In genomic region chr20:33181482-33182093, GRCh38 we compare ENCODE assay signal across 34 cellular contexts. TPM values are rescaled to one million over a fixed set of nuclear protein-coding genes. Genes with fewer than 3 reads are reported as not detected.
A peak's percentile ranks its signal among the peaks of the same experiment; 100 is the strongest.
DNase-seq lines count a peak whose midpoint lies in the region; ATAC-seq and TF ChIP-seq lines count a peak whose summit lies in the region.
"Had no signal": no experiment of that assay in that cellular context is flagged by ENCODE, and none has a peak within 500 bp of the region (broad histone marks: within the 10 kb centered on the region; RNA-seq: fewer than 3 reads in every experiment).

No MANE protein-coding gene starts in this region.

- no peak overlapping the region for H3K4me2 ChIP-seq in trophoblast cell (ENCODE audit: low read length)

- peak; percentile 7 for TF ChIP-seq CTCF in GM06990 (IDR thresholded peaks at IDR 0.05; ENCODE audit: insufficient read depth, low read length, poor library complexity, severe bottlenecking)
- TF ChIP-seq CTCF in HEK293 (tag by site-specific recombination; IDR thresholded peaks at IDR 0.05): no peak
- peak; percentile 12; the same call in 1 of the 2 replicates for TF ChIP-seq CTCF in WTC11 (IDR thresholded peaks at IDR 0.05)

- no peak overlapping the region for H3K23ac ChIP-seq in trophoblast cell (ENCODE audit: low read length)

- H3K14ac ChIP-seq in trophoblast cell (ENCODE audit: low read length): no peak overlapping the region

- H3K27ac ChIP-seq in HEK293 (ENCODE audit: extremely low read depth, low read depth, low read length) (no peak overlapping the region), trophoblast cell (ENCODE audit: low read depth, low read length) (no peak overlapping the region)
- H3K27ac ChIP-seq: colonic mucosa, HL-60, Peyer's patch, prostate gland, right lobe of liver, SJSA1, thoracic aorta, uterus had no signal

- CTCF ChIA-PET in HEK293 (lab: Yijun Ruan, JAX): no interaction called here
- CTCF ChIA-PET in WTC11 (lab: Charles Lee): no interaction called here

- H3K4me1 ChIP-seq in HEK293 (ENCODE audit: control insufficient read depth, insufficient read depth, low read length): no peaks in the 10 kb centered on the region
- no peaks in the 10 kb centered on the region for H3K4me1 ChIP-seq in trophoblast cell (ENCODE audit: control insufficient read depth in 1 of 2, insufficient read depth in 2 of 2, low read length in 2 of 2)
- H3K4me1 ChIP-seq: colonic mucosa, Peyer's patch, prostate gland, right lobe of liver, SJSA1, uterus had no signal

- DNase-seq in GM06990 (ENCODE audit: extremely low read depth, insufficient read length) (no peak), WTC11 (ENCODE audit: low spot score) (peak; percentile 52), trophoblast cell (no peak), DMS53 treated with DMSO at 0.1 percent for 48 hours (lab: John Stamatoyannopoulos, UW; ENCODE audit: unreplicated experiment) (no peak), Right ventricle myocardium superior (no peak)
- DNase-seq in effector CD4-positive, alpha-beta T cell: no peak
- DNase-seq: activated CD4-positive, alpha-beta T cell treated with anti-CD3 and anti-CD28 coated beads, Interleukin-2, amount 10 ng/mL, durations not matched to agents 24 days and 14 days; activated effector memory CD4-positive, alpha-beta T cell treated with anti-CD3 and anti-CD28 coated beads, Interleukin-2, amount 50 U/mL, for 16 hours; activated T-cell treated with anti-CD3 and anti-CD28 coated beads, Interleukin-2, amount 50 U/mL, for 1 hour; CD8-positive, alpha-beta memory T cell; colonic mucosa; effector memory CD4-positive, alpha-beta T cell; mesenchymal stem cell; NCI-H1436; NCI-H2081 treated with DMSO at 0.1 percent for 48 hours; NCI-H345; Peyer's patch; right lobe of liver; stimulated activated naive CD8-positive, alpha-beta T cell treated with anti-CD3 and anti-CD28 coated beads, Interleukin-15, amount 100 ng/mL, for 72 hours; T-cell; uterus had no signal

- no peak overlapping the region for H4K8ac ChIP-seq in trophoblast cell (ENCODE audit: low read depth, low read length)

- no peak overlapping the region for H4K12ac ChIP-seq in trophoblast cell (ENCODE audit: low read depth, low read length)

- WGBS in trophoblast cell (ENCODE audit: extremely low coverage, insufficient coverage, insufficient read length): no CpG with 5 or more reads among the region's 1 CpG

- no peaks in the 10 kb centered on the region for H3K27me3 Mint-ChIP-seq in WTC11 (ENCODE audit: low read depth)
- H3K27me3 Mint-ChIP-seq: activated CD4-positive, alpha-beta T cell treated with anti-CD3 and anti-CD28 coated beads, Interleukin-2, amount 10 ng/mL, durations not matched to agents 24 days and 14 days; T-cell had no signal

- H3K4ac ChIP-seq in trophoblast cell (ENCODE audit: low read depth, low read length): no peak overlapping the region

- peak overlapping the region; percentile 64 for H3K9ac ChIP-seq in trophoblast cell (ENCODE audit: low read length)

- H3K79me1 ChIP-seq in trophoblast cell (ENCODE audit: low read length): no peaks in the 10 kb centered on the region

- H3K36me3 Mint-ChIP-seq in WTC11: peaks cover 10% of the 10 kb centered on the region
- H3K36me3 Mint-ChIP-seq: CD8-positive, alpha-beta memory T cell; T-cell had no signal

- no peak overlapping the region for H2BK12ac ChIP-seq in trophoblast cell (ENCODE audit: low read length)

- no peak overlapping the region for H2AFZ ChIP-seq in trophoblast cell (ENCODE audit: insufficient read depth, low read length, poor library complexity)

- H3K79me2 ChIP-seq in trophoblast cell (ENCODE audit: control insufficient read depth, insufficient read depth, low read length, poor library complexity): no peaks in the 10 kb centered on the region

- H2BK5ac ChIP-seq in trophoblast cell (ENCODE audit: low read depth, low read length, poor library complexity): no peak overlapping the region

- no peaks in the 10 kb centered on the region for H3K27me3 ChIP-seq in GM06990 (replicated peaks; ENCODE audit: control insufficient read depth, insufficient read depth, low read length)
- no peaks in the 10 kb centered on the region for H3K27me3 ChIP-seq in trophoblast cell (ENCODE audit: insufficient read depth, low read length)
- H3K27me3 ChIP-seq: colonic mucosa, Peyer's patch, right lobe of liver, uterus had no signal

- no peak overlapping the region for H4K91ac ChIP-seq in trophoblast cell (ENCODE audit: low read depth, low read length)

- H3K4me1 Mint-ChIP-seq in WTC11: peaks cover 11% of the 10 kb centered on the region
- H3K4me1 Mint-ChIP-seq: activated CD4-positive, alpha-beta T cell treated with anti-CD3 and anti-CD28 coated beads, Interleukin-2, amount 10 ng/mL, durations not matched to agents 24 days and 14 days; CD8-positive, alpha-beta memory T cell; stimulated activated naive CD8-positive, alpha-beta T cell treated with anti-CD3 and anti-CD28 coated beads, Interleukin-15, amount 100 ng/mL, for 72 hours; T-cell had no signal

- H3K4me3 ChIP-seq in GM06990 (replicated peaks; ENCODE audit: low read depth, low read length) (no peak overlapping the region), HEK293 (ENCODE audit: low read depth, low read length) (no peak overlapping the region), trophoblast cell (ENCODE audit: low read depth, low read length) (no peak overlapping the region)
- H3K4me3 ChIP-seq: colonic mucosa, Peyer's patch, prostate gland, right lobe of liver, SJSA1, thoracic aorta, uterus had no signal

- H3K18ac ChIP-seq in trophoblast cell (ENCODE audit: low read length): no peak overlapping the region

- ATAC-seq in WTC11 (peak; percentile 82), Right ventricle myocardium superior (ENCODE audit: poor library complexity) (no peak)
- ATAC-seq: left lobe of liver; stimulated activated naive CD8-positive, alpha-beta T cell treated with anti-CD3 and anti-CD28 coated beads, Interleukin-15, amount 100 ng/mL, for 72 hours; T-cell had no signal

- no peak overlapping the region for H3K27ac Mint-ChIP-seq in WTC11
- H3K27ac Mint-ChIP-seq: activated CD4-positive, alpha-beta T cell treated with anti-CD3 and anti-CD28 coated beads, Interleukin-2, amount 10 ng/mL, durations not matched to agents 24 days and 14 days; stimulated activated naive CD8-positive, alpha-beta T cell treated with anti-CD3 and anti-CD28 coated beads, Interleukin-15, amount 100 ng/mL, for 72 hours; T-cell had no signal

- peaks cover 13% of the 10 kb centered on the region for H3K9me3 Mint-ChIP-seq in WTC11

- intact Hi-C loops in Right ventricle myocardium superior (cut with DNase I): no loop called here

- H2AK5ac ChIP-seq in trophoblast cell (ENCODE audit: low read length): no peak overlapping the region

- POLR2A ChIA-PET in HEK293 (lab: Yijun Ruan, JAX) (no interaction called here), WTC11 (lab: Charles Lee) (no interaction called here)

- H3K9me3 ChIP-seq in HEK293 (ENCODE audit: control insufficient read depth, insufficient read depth, low read depth, low read length): no peaks in the 10 kb centered on the region
- peaks cover 2% of the 10 kb centered on the region for H3K9me3 ChIP-seq in trophoblast cell (ENCODE audit: insufficient read depth, low read depth, low read length)
- H3K9me3 ChIP-seq: colonic mucosa, Peyer's patch, prostate gland, right lobe of liver, SJSA1, thoracic aorta, uterus had no signal

- no peak overlapping the region for H2BK120ac ChIP-seq in trophoblast cell (ENCODE audit: insufficient read depth, low read length, poor library complexity)

- H3K36me3 ChIP-seq in GM06990 (ENCODE audit: control insufficient read depth, insufficient read depth, low read length): no peaks in the 10 kb centered on the region
- H3K36me3 ChIP-seq in HEK293 (ENCODE audit: control insufficient read depth in 2 of 2, insufficient read depth in 1 of 2, low read length in 2 of 2): no peaks in the 10 kb centered on the region
- H3K36me3 ChIP-seq in trophoblast cell (ENCODE audit: control insufficient read depth in 1 of 2, insufficient read depth in 2 of 2, low read length in 2 of 2): no peaks in the 10 kb centered on the region
- H3K36me3 ChIP-seq: colonic mucosa, Peyer's patch, prostate gland, right lobe of liver, SJSA1, thoracic aorta, uterus had no signal

- no peak overlapping the region for H3K4me3 Mint-ChIP-seq in WTC11
- H3K4me3 Mint-ChIP-seq: activated CD4-positive, alpha-beta T cell treated with anti-CD3 and anti-CD28 coated beads, Interleukin-2, amount 10 ng/mL, durations not matched to agents 24 days and 14 days; CD8-positive, alpha-beta memory T cell; stimulated activated naive CD8-positive, alpha-beta T cell treated with anti-CD3 and anti-CD28 coated beads, Interleukin-15, amount 100 ng/mL, for 72 hours; T-cell had no signal

TF ChIP-seq in HEK293, 187 proteins besides CTCF, POLR2A, EP300 and RAD21 (continues in another document):
- TF ChIP-seq ZNF549 (tag by site-specific recombination; IDR thresholded peaks at IDR 0.05) (no peak), ZXDB (tag by site-specific recombination; IDR thresholded peaks at IDR 0.05) (no peak), ZNF175 (tag by site-specific recombination; IDR thresholded peaks at IDR 0.05) (no peak), SP7 (tag by site-specific recombination; IDR thresholded peaks at IDR 0.05) (no peak), ZNF266 (tag by site-specific recombination; IDR thresholded peaks at IDR 0.05; ENCODE audit: low read depth) (no peak), ZNF830 (tag by site-specific recombination; IDR thresholded peaks at IDR 0.05; ENCODE audit: low read depth) (no peak), SCRT1 (tag by site-specific recombination; IDR thresholded peaks at IDR 0.05; ENCODE audit: borderline replicate concordance) (0 out of 2 replicates have a peak, but pooled peaks have one; percentile 62)

TF ChIP-seq in WTC11, 78 proteins besides CTCF, POLR2A, EP300 and RAD21 (continues in another document):
- TF ChIP-seq SOX15 (CRISPR knock-in tag; IDR thresholded peaks at IDR 0.05): no peak
- no peak for TF ChIP-seq ZNF512 (CRISPR knock-in tag; IDR thresholded peaks at IDR 0.05; ENCODE audit: borderline replicate concordance)
- TF ChIP-seq SMAD4 (CRISPR knock-in tag; IDR thresholded peaks at IDR 0.05): no peak

RNA-seq across cellular contexts. Expression of gene BPIFA2, which starts 13.6 kb away (rescaled TPM):
- total RNA-seq in WTC11 (2021) (not detected in 3 replicates), Right ventricle myocardium superior (not detected)
- not detected in 2 replicates for polyA plus RNA-seq in trophoblast cell (2013)
- total RNA-seq: activated CD4-positive, alpha-beta T cell treated with anti-CD3 and anti-CD28 coated beads, Interleukin-2, amount 10 ng/mL, durations not matched to agents 24 days and 14 days; activated CD8-positive, alpha-beta memory T cell treated with anti-CD3 and anti-CD28 coated beads for 36 hours; cardiac septum; CD8-positive, alpha-beta memory T cell; colonic mucosa; epithelial cell of proximal tubule; glomerular endothelial cell; left lobe of liver; myocyte; Peyer's patch; prostate gland; right lobe of liver; SJSA1; T-cell; thoracic aorta; uterus had no signal
- polyA plus RNA-seq: AG04450; BJ; CD8-positive, alpha-beta memory T cell had no signal

RNA-seq across cellular contexts. Expression of gene BPIFA3, which starts 35.6 kb away (rescaled TPM):
- not detected in 3 replicates for total RNA-seq in WTC11 (2021)
- polyA plus RNA-seq in trophoblast cell (2013): not detected in 2 replicates
- not detected for total RNA-seq in Right ventricle myocardium superior
- total RNA-seq: activated CD4-positive, alpha-beta T cell treated with anti-CD3 and anti-CD28 coated beads, Interleukin-2, amount 10 ng/mL, durations not matched to agents 24 days and 14 days; activated CD8-positive, alpha-beta memory T cell treated with anti-CD3 and anti-CD28 coated beads for 36 hours; cardiac septum; CD8-positive, alpha-beta memory T cell; colonic mucosa; epithelial cell of proximal tubule; glomerular endothelial cell; left lobe of liver; myocyte; Peyer's patch; right lobe of liver; SJSA1; T-cell; thoracic aorta; uterus had no signal
- polyA plus RNA-seq: AG04450; BJ; CD8-positive, alpha-beta memory T cell had no signal

RNA-seq across cellular contexts. Expression of gene BPIFA1, which starts 54.2 kb away (rescaled TPM):
- total RNA-seq in WTC11 (2021) (not detected in 3 replicates), Right ventricle myocardium superior (not detected)
- polyA plus RNA-seq in trophoblast cell (2013): not detected in 2 replicates
- total RNA-seq: activated CD4-positive, alpha-beta T cell treated with anti-CD3 and anti-CD28 coated beads, Interleukin-2, amount 10 ng/mL, durations not matched to agents 24 days and 14 days; activated CD8-positive, alpha-beta memory T cell treated with anti-CD3 and anti-CD28 coated beads for 36 hours; cardiac septum; CD8-positive, alpha-beta memory T cell; colonic mucosa; epithelial cell of proximal tubule; glomerular endothelial cell; left lobe of liver; myocyte; Peyer's patch; prostate gland; right lobe of liver; SJSA1; T-cell; thoracic aorta; uterus had no signal
- polyA plus RNA-seq: AG04450; BJ; CD8-positive, alpha-beta memory T cell had no signal
